In the genomic region with DNA sequence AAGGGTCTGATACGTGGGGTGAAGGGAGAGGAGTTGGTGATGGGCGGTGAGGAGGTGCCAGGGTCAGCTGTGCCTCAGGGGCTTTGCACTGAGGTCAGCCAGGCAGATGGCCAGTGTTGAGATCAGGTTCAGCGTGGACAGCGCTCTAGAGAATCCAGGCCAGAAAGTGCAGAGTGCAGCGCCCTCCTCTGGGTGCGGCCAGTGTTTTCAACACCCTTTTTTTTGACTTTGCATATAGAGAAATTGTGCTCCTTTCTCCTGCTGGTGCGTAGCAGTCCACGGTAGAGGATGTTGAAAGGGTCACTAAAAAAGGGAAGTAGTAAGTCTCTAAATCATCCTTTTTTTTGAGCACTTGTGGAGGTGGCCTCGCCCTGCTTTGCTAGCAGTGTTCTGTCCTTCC, we compare ENCODE assay signal across 13 cellular contexts. TPM values are rescaled to one million over a fixed set of nuclear protein-coding genes. Genes with fewer than 3 reads are reported as not detected.
DNase-seq lines count a peak whose midpoint lies in the region; ATAC-seq and TF ChIP-seq lines count a peak whose summit lies in the region.
"Had no signal": no experiment of that assay in that cellular context is flagged by ENCODE, and none has a peak within 500 bp of the region (broad histone marks: within the 10 kb centered on the region; RNA-seq: fewer than 3 reads in every experiment).

No MANE protein-coding gene starts in this region.

- peak; percentile 22 to 30 for DNase-seq in AML-193 (lab: John Stamatoyannopoulos, UW)
- peak; percentile 82 for DNase-seq in H7
- peak; percentile 40 for DNase-seq in UCSD-AML1 (lab: John Stamatoyannopoulos, UW; ENCODE audit: unreplicated experiment)
- peak in 1 of 2 donors; percentile 52 for DNase-seq in left lung
- no peak for DNase-seq in NCI-H526 treated with DMSO at 0.1 percent for 48 hours (lab: John Stamatoyannopoulos, UW)
- no peak for DNase-seq in stimulated activated CD4-positive, alpha-beta T cell treated with anti-CD3 and anti-CD28 coated beads, Interleukin-4, amount 100 ng/mL, for 4 hours
- DNase-seq in GDM1 (lab: John Stamatoyannopoulos, UW), result no peak
- no peak for DNase-seq in hypothalamus (lab: John Stamatoyannopoulos, UW)
- DNase-seq: DMS 273 treated with DMSO at 0.1 percent for 48 hours, NCI-H1417, SHP77 had no signal

- H3K36me3 ChIP-seq in H7 (replicated peaks; ENCODE audit: control insufficient read depth, insufficient read depth, low read length), result no peaks in the 10 kb centered on the region; the same call in none of the 2 replicates
- H3K36me3 ChIP-seq in left lung, result peaks cover 0 to 58% of the 10 kb centered on the region in 2 donors
- H3K36me3 ChIP-seq: ovary had no signal

- H3K4me3 ChIP-seq in H7 (ENCODE audit: insufficient read depth, low read depth, low read length) (no peak overlapping the region), left lung (no peak overlapping the region)
- H3K4me3 ChIP-seq: hepatocyte, ovary had no signal

- H3K9me3 ChIP-seq in left lung, result no peaks in the 10 kb centered on the region
- H3K9me3 ChIP-seq: ovary had no signal

- peak; percentile 40 for ATAC-seq in left lung

- peaks cover 0 to 2% of the 10 kb centered on the region in 2 donors for H3K4me1 ChIP-seq in left lung

- TF ChIP-seq CTCF in left lung (IDR thresholded peaks at IDR 0.05), result no peak

- intact Hi-C loops in left lung (cut with DNase I), result no loop called here

- no peak overlapping the region for H3K27ac ChIP-seq in left lung
- H3K27ac ChIP-seq: hepatocyte, ovary had no signal

- H3K27me3 ChIP-seq in H7 (ENCODE audit: control insufficient read depth, insufficient read depth, low read length) (no peaks in the 10 kb centered on the region), left lung (no peaks in the 10 kb centered on the region)
- H3K27me3 ChIP-seq: hepatocyte, ovary had no signal

RNA-seq across cellular contexts. Expression of a gene that starts 53.9 kb away (rescaled TPM):
- 37.3 and 39.3 TPM in 2 replicates for total RNA-seq in H7 (2014; rRNA removed; shearing (Covaris generic))
- total RNA-seq in left lung, result 10 to 100 TPM; 19.3 to 35.9 TPM

Comparison
In these comparisons a context has a peak if more than half of its experiments do, and no peak if none do; other contexts are left out.
1. DNase-seq: peak in AML-193 (2 of 2), H7 (single experiment) and UCSD-AML1 (single experiment); none in NCI-H526 treated with DMSO at 0.1 percent for 48 hours (single experiment), stimulated activated CD4-positive, alpha-beta T cell treated with anti-CD3 and anti-CD28 coated beads, Interleukin-4, amount 100 ng/mL, for 4 hours (0 of 2), GDM1 (single experiment) and hypothalamus (0 of 51).